8 cellular contexts compared by ENCODE assay signal in genomic region chr5:3214396-3214795, GRCh38.
"Had no signal": no experiment of that assay in that cellular context is flagged by ENCODE, and none has a peak within 500 bp of the region (broad histone marks: within the 10 kb centered on the region; RNA-seq: fewer than 3 reads in every experiment).

No MANE protein-coding gene starts in this region.

- H3K4me3 ChIP-seq: GM23338, HAP-1 had no signal

- H3K27ac Mint-ChIP-seq: GM23338, HFFc6, IgD-negative memory B cell had no signal

- H3K4me3 Mint-ChIP-seq: GM23338, HFFc6, IgD-negative memory B cell had no signal

- H3K27ac ChIP-seq: HL-60 had no signal

- H3K9me3 Mint-ChIP-seq: GM23338 had no signal

- H3K4me1 ChIP-seq: HAP-1 had no signal

- FAIRE-seq: HepG2 had no signal

- H3K36me3 Mint-ChIP-seq: IgD-negative memory B cell had no signal

- DNase-seq: H7, HFFc6 had no signal

- H3K27me3 Mint-ChIP-seq: IgD-negative memory B cell had no signal

- ATAC-seq: GM23338, HCT116, HepG2 had no signal

- H3K4me2 ChIP-seq: GM23338 had no signal

- H3K4me1 Mint-ChIP-seq: GM23338, IgD-negative memory B cell had no signal

- H3K36me3 ChIP-seq: HAP-1 had no signal

- H3K9me3 ChIP-seq: HAP-1 had no signal

- H2AFZ ChIP-seq: GM23338 had no signal
